1 cellular context compared by ENCODE assay signal in the genomic region with DNA sequence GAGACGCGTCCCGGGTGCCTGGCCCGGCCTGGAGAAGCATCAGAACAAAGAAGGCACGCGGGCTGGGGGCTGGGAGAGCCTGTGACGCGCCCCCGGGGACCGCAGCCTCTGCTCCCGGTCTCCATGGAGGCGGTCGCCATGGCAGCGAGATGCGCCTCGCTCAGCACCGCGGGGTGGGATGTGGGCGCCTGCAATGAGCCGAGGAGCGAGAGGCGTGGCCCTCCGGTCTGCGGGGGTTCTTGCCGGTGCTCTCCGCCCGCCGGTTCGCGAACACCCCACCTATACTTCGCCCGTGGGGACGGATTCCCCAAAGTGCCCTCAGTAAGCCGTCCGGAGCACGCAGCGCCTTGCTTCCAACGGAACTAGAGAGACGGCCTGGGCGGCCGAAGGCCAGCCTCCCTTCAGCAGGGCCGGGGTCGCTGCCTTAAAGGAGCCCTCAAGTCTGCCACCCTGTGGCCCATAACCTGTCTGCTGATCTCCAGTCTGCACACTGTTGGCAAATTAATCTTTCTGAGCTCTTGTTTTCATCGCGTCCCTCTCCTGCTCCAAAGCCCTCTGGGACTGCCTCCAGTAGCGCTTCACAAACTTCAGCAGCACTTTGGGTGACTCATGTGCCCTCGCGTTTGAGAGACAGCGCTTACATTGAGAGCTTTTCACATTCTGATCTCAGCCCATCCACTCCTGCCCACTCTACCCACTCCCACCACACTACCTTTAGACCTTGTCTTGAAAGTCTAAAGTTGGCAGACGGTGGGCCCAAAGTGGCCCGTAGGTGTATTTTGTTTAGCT.
A peak's percentile ranks its signal among the peaks of the same experiment; 100 is the strongest.
TF ChIP-seq lines count a peak whose summit lies in the region.

No MANE protein-coding gene starts in this region.

TF ChIP-seq in K562, 482 proteins besides CTCF, POLR2A, EP300 and RAD21 (continues in another document):
- TF ChIP-seq NCOA2 (IDR thresholded peaks at IDR 0.05; ENCODE audit: partially characterized antibody in 2 of 2) (no peak), POLR2AphosphoS2 (IDR thresholded peaks at IDR 0.05; ENCODE audit: low read length) (no peak), ERF (CRISPR knock-in tag; IDR thresholded peaks at IDR 0.05) (no peak), HCFC1 (IDR thresholded peaks at IDR 0.05; ENCODE audit: low read depth, low read length) (no peak), MYNN (IDR thresholded peaks at IDR 0.05) (peak; percentile 78), MYNN (CRISPR knock-in tag; IDR thresholded peaks at IDR 0.05) (0 out of 2 replicates have a peak, but pooled peaks have one; percentile 47), CBFB (CRISPR knock-in tag; IDR thresholded peaks at IDR 0.05) (0 out of 2 replicates have a peak, but pooled peaks have one; percentile 4), GABPB1 (CRISPR knock-in tag; IDR thresholded peaks at IDR 0.05) (0 out of 2 replicates have a peak, but pooled peaks have one; percentile 20), ZNF143 (CRISPR knock-in tag; IDR thresholded peaks at IDR 0.05) (0 out of 2 replicates have a peak, but pooled peaks have one; percentile 14), MAZ (CRISPR knock-in tag; conservative IDR thresholded peaks at IDR 0.05 in 1 of 2, IDR thresholded peaks at IDR 0.05 in 1 of 2) (peak in 1 of 2 experiments; percentile 8; a peak in 1 of 4 replicates), LARP7 (IDR thresholded peaks at IDR 0.05) (no peak), TBL1XR1 (IDR thresholded peaks at IDR 0.05; ENCODE audit: low read length in 2 of 2) (no peak), BMI1 (IDR thresholded peaks at IDR 0.05; ENCODE audit: low read length) (peak; percentile 56; the same call in 1 of the 2 replicates), U2AF1 (optimal IDR thresholded peaks at IDR 0.05; ENCODE audit: low read depth, low read length) (no peak), SMC3 (conservative IDR thresholded peaks at IDR 0.05; ENCODE audit: insufficient read depth, low read depth, low read length) (0 out of 2 replicates have a peak, but pooled peaks have one; percentile 13), SMARCA5 (IDR thresholded peaks at IDR 0.05) (0 out of 2 replicates have a peak, but pooled peaks have one; percentile 11), EWSR1 (IDR thresholded peaks at IDR 0.05; ENCODE audit: borderline replicate concordance, low read depth, partially characterized antibody) (no peak), HDGF (IDR thresholded peaks at IDR 0.05) (no peak), SAFB2 (IDR thresholded peaks at IDR 0.05; ENCODE audit: borderline replicate concordance, low read depth, low read length, severe bottlenecking) (no peak), DPF2 (IDR thresholded peaks at IDR 0.05) (no peak), TCF7L2 (IDR thresholded peaks at IDR 0.05; ENCODE audit: low read depth, low read length) (no peak)
- TF ChIP-seq, protein P1, sequence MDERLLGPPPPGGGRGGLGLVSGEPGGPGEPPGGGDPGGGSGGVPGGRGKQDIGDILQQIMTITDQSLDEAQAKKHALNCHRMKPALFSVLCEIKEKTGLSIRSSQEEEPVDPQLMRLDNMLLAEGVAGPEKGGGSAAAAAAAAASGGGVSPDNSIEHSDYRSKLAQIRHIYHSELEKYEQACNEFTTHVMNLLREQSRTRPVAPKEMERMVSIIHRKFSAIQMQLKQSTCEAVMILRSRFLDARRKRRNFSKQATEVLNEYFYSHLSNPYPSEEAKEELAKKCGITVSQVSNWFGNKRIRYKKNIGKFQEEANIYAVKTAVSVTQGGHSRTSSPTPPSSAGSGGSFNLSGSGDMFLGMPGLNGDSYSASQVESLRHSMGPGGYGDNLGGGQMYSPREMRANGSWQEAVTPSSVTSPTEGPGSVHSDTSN (CRISPR knock-in tag; IDR thresholded peaks at IDR 0.05; ENCODE audit: low read depth) = no peak
- TF ChIP-seq, protein P1 (tag; conservative IDR thresholded peaks at IDR 0.05; ENCODE audit: low read depth) = peak; percentile 45; the same call in 1 of the 2 replicates
- TF ChIP-seq, protein P2, sequence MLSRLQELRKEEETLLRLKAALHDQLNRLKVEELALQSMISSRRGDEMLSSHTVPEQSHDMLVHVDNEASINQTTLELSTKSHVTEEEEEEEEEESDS (CRISPR knock-in tag; IDR thresholded peaks at IDR 0.05) = no peak
- TF ChIP-seq, protein P3, sequence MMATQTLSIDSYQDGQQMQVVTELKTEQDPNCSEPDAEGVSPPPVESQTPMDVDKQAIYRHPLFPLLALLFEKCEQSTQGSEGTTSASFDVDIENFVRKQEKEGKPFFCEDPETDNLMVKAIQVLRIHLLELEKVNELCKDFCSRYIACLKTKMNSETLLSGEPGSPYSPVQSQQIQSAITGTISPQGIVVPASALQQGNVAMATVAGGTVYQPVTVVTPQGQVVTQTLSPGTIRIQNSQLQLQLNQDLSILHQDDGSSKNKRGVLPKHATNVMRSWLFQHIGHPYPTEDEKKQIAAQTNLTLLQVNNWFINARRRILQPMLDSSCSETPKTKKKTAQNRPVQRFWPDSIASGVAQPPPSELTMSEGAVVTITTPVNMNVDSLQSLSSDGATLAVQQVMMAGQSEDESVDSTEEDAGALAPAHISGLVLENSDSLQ (IDR thresholded peaks at IDR 0.05) = 0 out of 2 replicates have a peak, but pooled peaks have one; percentile 7
- TF ChIP-seq, protein P4, sequence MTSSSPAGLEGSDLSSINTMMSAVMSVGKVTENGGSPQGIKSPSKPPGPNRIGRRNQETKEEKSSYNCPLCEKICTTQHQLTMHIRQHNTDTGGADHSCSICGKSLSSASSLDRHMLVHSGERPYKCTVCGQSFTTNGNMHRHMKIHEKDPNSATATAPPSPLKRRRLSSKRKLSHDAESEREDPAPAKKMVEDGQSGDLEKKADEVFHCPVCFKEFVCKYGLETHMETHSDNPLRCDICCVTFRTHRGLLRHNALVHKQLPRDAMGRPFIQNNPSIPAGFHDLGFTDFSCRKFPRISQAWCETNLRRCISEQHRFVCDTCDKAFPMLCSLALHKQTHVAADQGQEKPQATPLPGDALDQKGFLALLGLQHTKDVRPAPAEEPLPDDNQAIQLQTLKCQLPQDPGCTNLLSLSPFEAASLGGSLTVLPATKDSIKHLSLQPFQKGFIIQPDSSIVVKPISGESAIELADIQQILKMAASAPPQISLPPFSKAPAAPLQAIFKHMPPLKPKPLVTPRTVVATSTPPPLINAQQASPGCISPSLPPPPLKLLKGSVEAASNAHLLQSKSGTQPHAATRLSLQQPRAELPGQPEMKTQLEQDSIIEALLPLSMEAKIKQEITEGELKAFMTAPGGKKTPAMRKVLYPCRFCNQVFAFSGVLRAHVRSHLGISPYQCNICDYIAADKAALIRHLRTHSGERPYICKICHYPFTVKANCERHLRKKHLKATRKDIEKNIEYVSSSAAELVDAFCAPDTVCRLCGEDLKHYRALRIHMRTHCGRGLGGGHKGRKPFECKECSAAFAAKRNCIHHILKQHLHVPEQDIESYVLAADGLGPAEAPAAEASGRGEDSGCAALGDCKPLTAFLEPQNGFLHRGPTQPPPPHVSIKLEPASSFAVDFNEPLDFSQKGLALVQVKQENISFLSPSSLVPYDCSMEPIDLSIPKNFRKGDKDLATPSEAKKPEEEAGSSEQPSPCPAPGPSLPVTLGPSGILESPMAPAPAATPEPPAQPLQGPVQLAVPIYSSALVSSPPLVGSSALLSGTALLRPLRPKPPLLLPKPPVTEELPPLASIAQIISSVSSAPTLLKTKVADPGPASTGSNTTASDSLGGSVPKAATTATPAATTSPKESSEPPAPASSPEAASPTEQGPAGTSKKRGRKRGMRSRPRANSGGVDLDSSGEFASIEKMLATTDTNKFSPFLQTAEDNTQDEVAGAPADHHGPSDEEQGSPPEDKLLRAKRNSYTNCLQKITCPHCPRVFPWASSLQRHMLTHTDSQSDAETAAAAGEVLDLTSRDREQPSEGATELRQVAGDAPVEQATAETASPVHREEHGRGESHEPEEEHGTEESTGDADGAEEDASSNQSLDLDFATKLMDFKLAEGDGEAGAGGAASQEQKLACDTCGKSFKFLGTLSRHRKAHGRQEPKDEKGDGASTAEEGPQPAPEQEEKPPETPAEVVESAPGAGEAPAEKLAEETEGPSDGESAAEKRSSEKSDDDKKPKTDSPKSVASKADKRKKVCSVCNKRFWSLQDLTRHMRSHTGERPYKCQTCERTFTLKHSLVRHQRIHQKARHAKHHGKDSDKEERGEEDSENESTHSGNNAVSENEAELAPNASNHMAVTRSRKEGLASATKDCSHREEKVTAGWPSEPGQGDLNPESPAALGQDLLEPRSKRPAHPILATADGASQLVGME (CRISPR knock-in tag; IDR thresholded peaks at IDR 0.05) = peak; percentile 98
- TF ChIP-seq, protein P5, sequence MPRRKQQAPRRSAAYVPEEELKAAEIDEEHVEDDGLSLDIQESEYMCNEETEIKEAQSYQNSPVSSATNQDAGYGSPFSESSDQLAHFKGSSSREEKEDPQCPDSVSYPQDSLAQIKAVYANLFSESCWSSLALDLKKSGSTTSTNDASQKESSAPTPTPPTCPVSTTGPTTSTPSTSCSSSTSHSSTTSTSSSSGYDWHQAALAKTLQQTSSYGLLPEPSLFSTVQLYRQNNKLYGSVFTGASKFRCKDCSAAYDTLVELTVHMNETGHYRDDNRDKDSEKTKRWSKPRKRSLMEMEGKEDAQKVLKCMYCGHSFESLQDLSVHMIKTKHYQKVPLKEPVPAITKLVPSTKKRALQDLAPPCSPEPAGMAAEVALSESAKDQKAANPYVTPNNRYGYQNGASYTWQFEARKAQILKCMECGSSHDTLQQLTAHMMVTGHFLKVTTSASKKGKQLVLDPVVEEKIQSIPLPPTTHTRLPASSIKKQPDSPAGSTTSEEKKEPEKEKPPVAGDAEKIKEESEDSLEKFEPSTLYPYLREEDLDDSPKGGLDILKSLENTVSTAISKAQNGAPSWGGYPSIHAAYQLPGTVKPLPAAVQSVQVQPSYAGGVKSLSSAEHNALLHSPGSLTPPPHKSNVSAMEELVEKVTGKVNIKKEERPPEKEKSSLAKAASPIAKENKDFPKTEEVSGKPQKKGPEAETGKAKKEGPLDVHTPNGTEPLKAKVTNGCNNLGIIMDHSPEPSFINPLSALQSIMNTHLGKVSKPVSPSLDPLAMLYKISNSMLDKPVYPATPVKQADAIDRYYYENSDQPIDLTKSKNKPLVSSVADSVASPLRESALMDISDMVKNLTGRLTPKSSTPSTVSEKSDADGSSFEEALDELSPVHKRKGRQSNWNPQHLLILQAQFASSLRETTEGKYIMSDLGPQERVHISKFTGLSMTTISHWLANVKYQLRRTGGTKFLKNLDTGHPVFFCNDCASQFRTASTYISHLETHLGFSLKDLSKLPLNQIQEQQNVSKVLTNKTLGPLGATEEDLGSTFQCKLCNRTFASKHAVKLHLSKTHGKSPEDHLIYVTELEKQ (CRISPR knock-in tag; IDR thresholded peaks at IDR 0.05) = no peak
- TF ChIP-seq, protein P6, sequence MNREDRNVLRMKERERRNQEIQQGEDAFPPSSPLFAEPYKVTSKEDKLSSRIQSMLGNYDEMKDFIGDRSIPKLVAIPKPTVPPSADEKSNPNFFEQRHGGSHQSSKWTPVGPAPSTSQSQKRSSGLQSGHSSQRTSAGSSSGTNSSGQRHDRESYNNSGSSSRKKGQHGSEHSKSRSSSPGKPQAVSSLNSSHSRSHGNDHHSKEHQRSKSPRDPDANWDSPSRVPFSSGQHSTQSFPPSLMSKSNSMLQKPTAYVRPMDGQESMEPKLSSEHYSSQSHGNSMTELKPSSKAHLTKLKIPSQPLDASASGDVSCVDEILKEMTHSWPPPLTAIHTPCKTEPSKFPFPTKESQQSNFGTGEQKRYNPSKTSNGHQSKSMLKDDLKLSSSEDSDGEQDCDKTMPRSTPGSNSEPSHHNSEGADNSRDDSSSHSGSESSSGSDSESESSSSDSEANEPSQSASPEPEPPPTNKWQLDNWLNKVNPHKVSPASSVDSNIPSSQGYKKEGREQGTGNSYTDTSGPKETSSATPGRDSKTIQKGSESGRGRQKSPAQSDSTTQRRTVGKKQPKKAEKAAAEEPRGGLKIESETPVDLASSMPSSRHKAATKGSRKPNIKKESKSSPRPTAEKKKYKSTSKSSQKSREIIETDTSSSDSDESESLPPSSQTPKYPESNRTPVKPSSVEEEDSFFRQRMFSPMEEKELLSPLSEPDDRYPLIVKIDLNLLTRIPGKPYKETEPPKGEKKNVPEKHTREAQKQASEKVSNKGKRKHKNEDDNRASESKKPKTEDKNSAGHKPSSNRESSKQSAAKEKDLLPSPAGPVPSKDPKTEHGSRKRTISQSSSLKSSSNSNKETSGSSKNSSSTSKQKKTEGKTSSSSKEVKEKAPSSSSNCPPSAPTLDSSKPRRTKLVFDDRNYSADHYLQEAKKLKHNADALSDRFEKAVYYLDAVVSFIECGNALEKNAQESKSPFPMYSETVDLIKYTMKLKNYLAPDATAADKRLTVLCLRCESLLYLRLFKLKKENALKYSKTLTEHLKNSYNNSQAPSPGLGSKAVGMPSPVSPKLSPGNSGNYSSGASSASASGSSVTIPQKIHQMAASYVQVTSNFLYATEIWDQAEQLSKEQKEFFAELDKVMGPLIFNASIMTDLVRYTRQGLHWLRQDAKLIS (CRISPR knock-in tag; IDR thresholded peaks at IDR 0.05) = peak; percentile 68; the same call in 1 of the 2 replicates
- TF ChIP-seq, protein P7, sequence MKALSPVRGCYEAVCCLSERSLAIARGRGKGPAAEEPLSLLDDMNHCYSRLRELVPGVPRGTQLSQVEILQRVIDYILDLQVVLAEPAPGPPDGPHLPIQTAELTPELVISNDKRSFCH (CRISPR knock-in tag; IDR thresholded peaks at IDR 0.05) = no peak
- TF ChIP-seq, protein P7 (tag; IDR thresholded peaks at IDR 0.05) = no peak
